Comparison of ENCODE assay signal across 22 cellular contexts in genomic region chr18:50089702-50090101, GRCh38.
"Had no signal": no experiment of that assay in that cellular context is flagged by ENCODE, and none has a peak within 500 bp of the region (broad histone marks: within the 10 kb centered on the region; RNA-seq: fewer than 3 reads in every experiment).

No MANE protein-coding gene starts in this region.

- ATAC-seq: Panc1, PC-3 had no signal

- H3K9ac ChIP-seq: SK-N-SH had no signal

- H3K4me3 ChIP-seq: MG63 had no signal

- DNase-seq: IMR-90, Karpas-422, KG1, MG63, NCI-H1092, NCI-H1105 treated with DMSO at 0.1 percent for 48 hours, NCI-H1436, NCI-H187, NCI-H2029, NCI-H2081 treated with DMSO at 0.1 percent for 48 hours, NCI-H2171, NCI-H226, NCI-H446, NCI-H510A, NCI-H524 treated with DMSO at 0.1 percent for 48 hours, NCI-H69, NCI-H774, PC-3, SHP77, SK-N-SH had no signal

- H3K9me3 ChIP-seq: MG63, SK-N-SH had no signal

- H3K27ac ChIP-seq: RWPE1 had no signal

- H3K4me2 ChIP-seq: SK-N-SH had no signal

- H3K36me3 ChIP-seq: MG63 had no signal

- H3K27me3 ChIP-seq: MG63 had no signal
